In genomic region chr2:62743506-62743905, GRCh38 we compare ENCODE assay signal across 21 cellular contexts. TPM values are rescaled to one million over a fixed set of nuclear protein-coding genes. Genes with fewer than 3 reads are reported as not detected.
A peak's percentile ranks its signal among the peaks of the same experiment; 100 is the strongest.
DNase-seq lines count a peak whose midpoint lies in the region; ATAC-seq and TF ChIP-seq lines count a peak whose summit lies in the region.
"Had no signal": no experiment of that assay in that cellular context is flagged by ENCODE, and none has a peak within 500 bp of the region (broad histone marks: within the 10 kb centered on the region; RNA-seq: fewer than 3 reads in every experiment).

No MANE protein-coding gene starts in this region.

- no peaks in the 10 kb centered on the region for H3K27me3 ChIP-seq in right lobe of liver
- no peaks in the 10 kb centered on the region for H3K27me3 ChIP-seq in Caco-2 (replicated peaks; ENCODE audit: control insufficient read depth, insufficient read depth, low read length)
- no peaks in the 10 kb centered on the region for H3K27me3 ChIP-seq in lower lobe of right lung (ENCODE audit: low read depth)

- H3K9me3 ChIP-seq in right lobe of liver (no peaks in the 10 kb centered on the region), Caco-2 (no peaks in the 10 kb centered on the region), lower lobe of right lung (no peaks in the 10 kb centered on the region)

- H3K4me1 Mint-ChIP-seq in HFFc6 (ENCODE audit: low read depth), result peaks cover 67% of the 10 kb centered on the region
- peaks cover 51% of the 10 kb centered on the region for H3K4me1 Mint-ChIP-seq in WTC11
- H3K4me1 Mint-ChIP-seq in Caco-2 (ENCODE audit: low read depth, unreplicated experiment), result peaks cover 28% of the 10 kb centered on the region

- WGBS in right lobe of liver (ENCODE audit: insufficient coverage, low coverage, low lambda C conversion rate, missing lambda C conversion rate), result 38% methylated on average over 2 of the region's 2 CpGs

- H3K36me3 ChIP-seq in right lobe of liver (no peaks in the 10 kb centered on the region), Caco-2 (ENCODE audit: control insufficient read depth, insufficient read depth, low read length) (peaks cover 1% of the 10 kb centered on the region; the same call in 1 of the 2 replicates), lower lobe of right lung (no peaks in the 10 kb centered on the region)

- H3K4me3 ChIP-seq in right lobe of liver (no peak overlapping the region), Caco-2 (ENCODE audit: low read depth, low read length) (no peak overlapping the region), lower lobe of right lung (no peak overlapping the region)

- ATAC-seq in GM18870 (IDR thresholded peaks at IDR 0.05; ENCODE audit: unreplicated experiment) (peak; percentile 55), WTC11 (no peak), right lobe of liver (peak; percentile 16 to 36 (median 24)), lower lobe of right lung (no peak)

- H3K27me3 Mint-ChIP-seq in HFFc6 (ENCODE audit: insufficient read depth) (no peaks in the 10 kb centered on the region), WTC11 (ENCODE audit: low read depth) (no peaks in the 10 kb centered on the region), Caco-2 (ENCODE audit: insufficient read depth, unreplicated experiment) (no peaks in the 10 kb centered on the region)

- H3K4me1 ChIP-seq in right lobe of liver (peaks cover 0 to 71% (median 18%) of the 10 kb centered on the region in 4 donors), Caco-2 (peaks cover 45% of the 10 kb centered on the region), lower lobe of right lung (no peaks in the 10 kb centered on the region)

- H3K9me3 Mint-ChIP-seq in HFFc6 (no peaks in the 10 kb centered on the region), WTC11 (no peaks in the 10 kb centered on the region; the same call in 1 of the 2 replicates), Caco-2 (ENCODE audit: unreplicated experiment) (no peaks in the 10 kb centered on the region)
- H3K9me3 Mint-ChIP-seq: CD14-positive monocyte had no signal

- intact Hi-C loops in right lobe of liver (cut with DNase I) (no loop called here), Caco-2 (cut with micrococcal nuclease; ENCODE audit: unreplicated experiment) (no loop called here), lower lobe of right lung (cut with DNase I) (no loop called here)

- CTCF ChIA-PET in WTC11 (lab: Charles Lee) (interaction anchor here (2.0 kb wide), 1 partner anchor 287 kb away, joined by 6 read pairs; no protein-coding TSS in a partner anchor), Caco-2 (lab: Charles Lee) (no interaction called here)

- TF ChIP-seq CTCF in HFFc6 (IDR thresholded peaks at IDR 0.05), result no peak
- TF ChIP-seq CTCF in WTC11 (IDR thresholded peaks at IDR 0.05), result no peak
- no peak for TF ChIP-seq CTCF in right lobe of liver (IDR thresholded peaks at IDR 0.05)
- TF ChIP-seq CTCF in Caco-2 (IDR thresholded peaks at IDR 0.05; ENCODE audit: insufficient read depth in 1 of 2, low read depth in 1 of 2, low read length in 1 of 2, severe bottlenecking in 1 of 2, unreplicated experiment in 1 of 2), result no peak
- TF ChIP-seq CTCF in lower lobe of right lung (IDR thresholded peaks at IDR 0.05), result no peak

- H3K27ac ChIP-seq in right lobe of liver, result no peak overlapping the region
- H3K27ac ChIP-seq in lower lobe of right lung, result no peak overlapping the region

- H3K27ac Mint-ChIP-seq in HFFc6, result peak overlapping the region; percentile 38
- peak overlapping the region; percentile 58 for H3K27ac Mint-ChIP-seq in WTC11
- no peak overlapping the region for H3K27ac Mint-ChIP-seq in Caco-2 (ENCODE audit: unreplicated experiment)
- H3K27ac Mint-ChIP-seq: CD14-positive monocyte had no signal

- TF ChIP-seq POLR2A in right lobe of liver (IDR thresholded peaks at IDR 0.05), result no peak

- H3K36me3 Mint-ChIP-seq in HFFc6 (ENCODE audit: low read depth), result peaks cover 7% of the 10 kb centered on the region
- H3K36me3 Mint-ChIP-seq in WTC11, result peaks cover 7% of the 10 kb centered on the region
- H3K36me3 Mint-ChIP-seq in Caco-2 (ENCODE audit: insufficient read depth, unreplicated experiment), result peaks cover 7% of the 10 kb centered on the region

- DNase-seq in HFFc6, result no peak
- no peak for DNase-seq in WTC11 (ENCODE audit: low spot score)
- no peak for DNase-seq in right lobe of liver
- DNase-seq in T-helper 1 cell, result no peak
- no peak for DNase-seq in Caco-2
- no peak for DNase-seq in inferior parietal cortex (ENCODE audit: extremely low spot score)
- DNase-seq in lower lobe of right lung, result no peak
- DNase-seq: ACHN, AML-193, COR-L47, DMS153, KG1, NCI-H1436, NCI-H2029, NCI-H2171, NCI-H446, OCI-M1, RPMI8226, SIG-M5 had no signal

- POLR2A ChIA-PET in WTC11 (lab: Charles Lee) (no interaction called here), Caco-2 (lab: Charles Lee) (no interaction called here)

- BruUV-seq in Caco-2 (replicated peaks; lab: Mats Ljungman, UMichigan), result no TSS peak

- H3K4me3 Mint-ChIP-seq in HFFc6 (no peak overlapping the region), WTC11 (no peak overlapping the region; the same call in 1 of the 2 replicates), Caco-2 (ENCODE audit: unreplicated experiment) (no peak overlapping the region)
- H3K4me3 Mint-ChIP-seq: CD14-positive monocyte had no signal

TF ChIP-seq in WTC11, 78 proteins besides CTCF, POLR2A, EP300 and RAD21:
- no peak for TF ChIP-seq ATF6 (CRISPR knock-in tag; IDR thresholded peaks at IDR 0.05)
- no peak for TF ChIP-seq AR (CRISPR knock-in tag; IDR thresholded peaks at IDR 0.05)
- no peak for TF ChIP-seq CBFB (CRISPR knock-in tag; IDR thresholded peaks at IDR 0.05; ENCODE audit: low read depth)
- TF ChIP-seq NR3C1 (CRISPR knock-in tag; conservative IDR thresholded peaks at IDR 0.05; ENCODE audit: low read depth), result no peak
- no peak for TF ChIP-seq TCF7 (CRISPR knock-in tag; IDR thresholded peaks at IDR 0.05; ENCODE audit: low read depth)
- TF ChIP-seq ZNF416 (CRISPR knock-in tag; IDR thresholded peaks at IDR 0.05), result no peak
- TF ChIP-seq FOXJ3 (CRISPR knock-in tag; IDR thresholded peaks at IDR 0.05; ENCODE audit: borderline replicate concordance), result no peak
- TF ChIP-seq MAX (CRISPR knock-in tag; IDR thresholded peaks at IDR 0.05), result no peak
- no peak for TF ChIP-seq RORB (CRISPR knock-in tag; IDR thresholded peaks at IDR 0.05)
- TF ChIP-seq ZNF219 (CRISPR knock-in tag; IDR thresholded peaks at IDR 0.05; ENCODE audit: borderline replicate concordance), result no peak
- TF ChIP-seq FOXP4 (CRISPR knock-in tag; IDR thresholded peaks at IDR 0.05), result no peak

RNA-seq across cellular contexts. Expression of gene EHBP1, which starts 38.0 kb away (rescaled TPM):
- total RNA-seq in HFFc6 (2021; fragmentation: NEBNext Ultra II Directional; extraction: Animal tissue kit (Norgen Biotek cat#: 25700)), result 10 to 100 TPM; 72.7 to 87.3 (median 80.6) TPM
- total RNA-seq in WTC11 (2021) (30.9 to 36.4 TPM (median 35.3 TPM) in 3 replicates), right lobe of liver (10 to 100 TPM; 40.4 to 66.6 (median 46.3) TPM), Caco-2 (2022) (120 and 123 TPM in 2 replicates), lower lobe of right lung (45.8 TPM)

Comparison
In these comparisons a context has a peak if more than half of its experiments do, and no peak if none do; other contexts are left out.
1. ATAC-seq: peak in GM18870 (single experiment) and right lobe of liver (4 of 4); none in WTC11 (single experiment) and lower lobe of right lung (0 of 2).